Comparison of ENCODE assay signal across 8 cellular contexts in genomic region chr7:140230862-140231778, GRCh38. TPM values are rescaled to one million over a fixed set of nuclear protein-coding genes. Genes with fewer than 3 reads are reported as not detected.
DNase-seq lines count a peak whose midpoint lies in the region; ATAC-seq, FAIRE-seq and TF ChIP-seq lines count a peak whose summit lies in the region.

No MANE protein-coding gene starts in this region.

- no peak for DNase-seq in GM12891 (ENCODE audit: insufficient read length, low spot score)
- peak; percentile 73 for DNase-seq in NCI-H345 (lab: John Stamatoyannopoulos, UW)
- DNase-seq in activated CD8-positive, alpha-beta memory T cell treated with anti-CD3 and anti-CD28 coated beads for 48 hours (ENCODE audit: low read depth in 2 of 3, low spot score in 2 of 3), result peak; percentile 34 to 49 (median 40)
- DNase-seq in endodermal cell, result peak; percentile 98
- DNase-seq in mucosa of descending colon, result peak; percentile 89 to 93 (median 91)
- DNase-seq in stimulated activated CD8-positive, alpha-beta memory T cell treated with anti-CD3 and anti-CD28 coated beads, Interleukin-4, amount 100 ng/mL, for 48 hours, result peak; percentile 74

- peaks cover 24% of the 10 kb centered on the region for H3K27me3 ChIP-seq in endodermal cell (ENCODE audit: control insufficient read depth, insufficient read depth, low read length, poor library complexity, severe bottlenecking)

- intact Hi-C loops in mucosa of descending colon (cut with DNase I, micrococcal nuclease), result loop anchor here in 1 of 2 donors (10.0 kb wide), 1 partner anchor 56 kb away; the partner anchor contains the start of gene KDM7A

- peaks cover 26% of the 10 kb centered on the region for H3K4me1 Mint-ChIP-seq in endodermal cell

- no peak overlapping the region for H3K27ac ChIP-seq in endodermal cell (ENCODE audit: low read depth, low read length)

- ATAC-seq in mucosa of descending colon (peak; percentile 59), HG02870 (IDR thresholded peaks at IDR 0.05; ENCODE audit: unreplicated experiment) (no peak), GM21717 (IDR thresholded peaks at IDR 0.05; ENCODE audit: unreplicated experiment) (no peak)

- H3K4me1 ChIP-seq in endodermal cell (ENCODE audit: control insufficient read depth, insufficient read depth, low read length) (no peaks in the 10 kb centered on the region), mucosa of descending colon (ENCODE audit: low read depth) (peaks cover 32% of the 10 kb centered on the region)

- no peak overlapping the region for H3K9ac ChIP-seq in endodermal cell (ENCODE audit: extremely low read depth, low read length, poor library complexity, severe bottlenecking)

- TF ChIP-seq POLR2A in GM12891 (IDR thresholded peaks at IDR 0.05; ENCODE audit: low read depth, low read length), result no peak

- H3K4me3 ChIP-seq in endodermal cell (ENCODE audit: low read length), result peak overlapping the region; percentile 84
- peak overlapping the region; percentile 9 for H3K4me3 ChIP-seq in mucosa of descending colon

- peak; percentile 43 for FAIRE-seq in GM12891 (lab: Jason Lieb, UNC)

- peaks cover 20% of the 10 kb centered on the region for H3K27me3 Mint-ChIP-seq in endodermal cell (ENCODE audit: insufficient read depth)

- peak overlapping the region; percentile 67 for H3K4me3 Mint-ChIP-seq in endodermal cell

- TF ChIP-seq CTCF in endodermal cell (conservative IDR thresholded peaks at IDR 0.05) (peak; percentile 23), mucosa of descending colon (IDR thresholded peaks at IDR 0.05) (no peak)

- peak overlapping the region; percentile 55 for H3K27ac Mint-ChIP-seq in endodermal cell

- WGBS in endodermal cell (ENCODE audit: insufficient coverage in 1 of 2, insufficient read length in 1 of 2), 2 experiments, result 1% methylated on average over 18 to 60 of the region's 60 CpGs

- no peaks in the 10 kb centered on the region for H3K9me3 Mint-ChIP-seq in endodermal cell

- H3K36me3 Mint-ChIP-seq in endodermal cell (ENCODE audit: low read depth), result no peaks in the 10 kb centered on the region

- no peaks in the 10 kb centered on the region for H3K36me3 ChIP-seq in endodermal cell (ENCODE audit: control insufficient read depth, insufficient read depth, low read length)
- H3K36me3 ChIP-seq in mucosa of descending colon (ENCODE audit: low read depth), result no peaks in the 10 kb centered on the region

- H3K9me3 ChIP-seq in endodermal cell (ENCODE audit: control insufficient read depth, low read length), result no peaks in the 10 kb centered on the region
- H3K9me3 ChIP-seq in mucosa of descending colon, result no peaks in the 10 kb centered on the region

TF ChIP-seq in GM12891, 5 proteins besides CTCF, POLR2A, EP300 and RAD21:
- TF ChIP-seq POU2F2 (IDR thresholded peaks at IDR 0.05; ENCODE audit: low read depth, low read length) (no peak), SPI1 (IDR thresholded peaks at IDR 0.05; ENCODE audit: low read depth, low read length) (no peak), TAF1 (IDR thresholded peaks at IDR 0.05; ENCODE audit: low read depth, low read length) (no peak), PAX5 (IDR thresholded peaks at IDR 0.05; ENCODE audit: insufficient read depth, low read length, severe bottlenecking) (no peak), POLR2AphosphoS5 (IDR thresholded peaks at IDR 0.05; ENCODE audit: low read depth, low read length) (no peak)

RNA-seq across cellular contexts. Expression of gene KDM7A, which starts 54.3 kb away (rescaled TPM):
- polyA plus RNA-seq in GM12891 (2012; ENCODE audit: low read depth, missing spikeins), result 0.64 TPM
- total RNA-seq in endodermal cell (10 to 100 TPM; 22.9 to 24.5 TPM), mucosa of descending colon (10 to 100 TPM; 27.4 to 45.4 (median 27.9) TPM)
- 12.5 TPM for polyA plus RNA-seq in endodermal cell (2013, experiment 1 of 2)
- polyA plus RNA-seq in endodermal cell (2013, experiment 2 of 2), result 11.5 TPM
